Comparison of ENCODE assay signal across 24 cellular contexts in the genomic region with DNA sequence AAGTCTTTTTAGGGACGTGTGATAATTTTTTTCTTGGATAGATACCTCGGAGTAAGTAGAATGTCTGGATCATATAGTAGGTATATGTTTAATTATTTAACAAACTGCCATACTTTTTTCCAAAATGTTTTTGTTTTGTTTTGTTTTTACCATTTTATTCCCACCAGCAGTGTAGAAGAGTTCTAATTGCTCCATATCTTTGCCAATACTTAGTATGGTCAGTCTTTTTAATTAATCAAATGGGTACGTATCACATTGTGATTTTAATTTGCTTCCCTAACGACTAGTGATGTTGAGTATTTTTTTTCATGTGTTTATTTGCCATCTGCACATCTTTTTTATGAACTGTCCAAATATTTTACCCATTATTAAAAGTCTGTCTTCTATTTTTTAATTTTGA.
"Had no signal": no experiment of that assay in that cellular context is flagged by ENCODE, and none has a peak within 500 bp of the region (broad histone marks: within the 10 kb centered on the region; RNA-seq: fewer than 3 reads in every experiment).

No MANE protein-coding gene starts in this region.

- H3K36me3 ChIP-seq: stomach, suprapubic skin, thoracic aorta, thyroid gland, tibial artery, tibial nerve, transverse colon, upper lobe of left lung, upper lobe of right lung, uterus, vagina had no signal

- H3K4me1 ChIP-seq: stomach, suprapubic skin, testis, thyroid gland, tibial artery, tibial nerve, transverse colon, upper lobe of left lung, upper lobe of right lung, uterus, vagina had no signal

- DNase-seq: stimulated activated CD4-positive, alpha-beta T cell treated with anti-CD3 and anti-CD28 coated beads, Interleukin-2, amount 100 ng/mL, for 48 hours; stimulated activated CD4-positive, alpha-beta T cell treated with anti-CD3 and anti-CD28 coated beads, Interleukin-4, amount 100 ng/mL, for 1 hour; stimulated activated CD4-positive, alpha-beta T cell treated with anti-CD3 and anti-CD28 coated beads, Interleukin-4, amount 100 ng/mL, for 24 hours; stimulated activated CD4-positive, alpha-beta T cell treated with anti-CD3 and anti-CD28 coated beads, Interleukin-4, amount 100 ng/mL, for 4 hours; stimulated activated CD8-positive, alpha-beta memory T cell treated with anti-CD3 and anti-CD28 coated beads, Interleukin-4, amount 100 ng/mL, for 48 hours; stimulated activated naive B cell treated with anti-CD40 and anti-IgM and Interleukin-4, amounts not matched to agents 10 μg/mL and 1 μg/mL and 100 μg/mL, for 72 hours; stimulated activated naive CD4-positive, alpha-beta T cell; stimulated activated naive CD4-positive, alpha-beta T cell treated with Interleukin-2 at 50 U/mL for 16 hours; stimulated activated naive CD8-positive, alpha-beta T cell treated with anti-CD3 and anti-CD28 coated beads, Interleukin-15, amount 100 ng/mL, for 72 hours; stimulated activated naive CD8-positive, alpha-beta T cell treated with anti-CD3 and anti-CD28 coated beads, Interleukin-15, Interleukin-2, amounts not matched to agents 100 U/mL and 50 U/mL, for 24 hours; stomach; substantia nigra; testis; thyroid gland; tibial artery; trophoblast cell; upper lobe of left lung; upper lobe of right lung; uterus had no signal

- H3K4me3 ChIP-seq: stomach, suprapubic skin, testis, thoracic aorta, thyroid gland, tibial artery, tibial nerve, transverse colon, upper lobe of left lung, upper lobe of right lung, uterus, vagina had no signal

- H3K9me3 ChIP-seq: suprapubic skin, testis, thoracic aorta, thyroid gland, tibial artery, transverse colon, upper lobe of right lung, uterus, vagina had no signal

- H3K27ac ChIP-seq: stomach, suprapubic skin, testis, thoracic aorta, thyroid gland, tibial artery, tibial nerve, transverse colon, upper lobe of left lung, upper lobe of right lung, uterus, vagina had no signal
